Comparison of ENCODE assay signal across 9 cellular contexts in genomic region chr1:12019858-12020509, GRCh38. TPM values are rescaled to one million over a fixed set of nuclear protein-coding genes. Genes with fewer than 3 reads are reported as not detected.
DNase-seq lines count a peak whose midpoint lies in the region; ATAC-seq and TF ChIP-seq lines count a peak whose summit lies in the region.
"Had no signal": no experiment of that assay in that cellular context is flagged by ENCODE, and none has a peak within 500 bp of the region (broad histone marks: within the 10 kb centered on the region; RNA-seq: fewer than 3 reads in every experiment).

No MANE protein-coding gene starts in this region.

- H3K4me3 Mint-ChIP-seq in natural killer cell, result peak overlapping the region; percentile 91

- peaks cover 6 to 14% of the 10 kb centered on the region in 2 donors for H3K4me1 Mint-ChIP-seq in natural killer cell

- H3K27me3 Mint-ChIP-seq in natural killer cell (ENCODE audit: low read depth in 2 of 2), result no peaks in the 10 kb centered on the region

- no peak for TF ChIP-seq CTCF in epithelial cell of esophagus (IDR thresholded peaks at IDR 0.05; ENCODE audit: insufficient read depth, low read depth, low read length, missing control alignments)
- no peak for TF ChIP-seq CTCF in natural killer cell (IDR thresholded peaks at IDR 0.05)

- peak overlapping the region; percentile 73 to 76 for H3K27ac Mint-ChIP-seq in natural killer cell

- no peaks in the 10 kb centered on the region for H3K36me3 Mint-ChIP-seq in natural killer cell

- no peaks in the 10 kb centered on the region for H3K9me3 Mint-ChIP-seq in natural killer cell

- intact Hi-C loops in natural killer cell (cut with micrococcal nuclease), result loop anchor here (1.0 kb wide), 1 partner anchor 40 kb away; the partner anchor contains the start of gene MFN2

- ATAC-seq in natural killer cell, result no peak
- ATAC-seq in HG02610 (IDR thresholded peaks at IDR 0.05; ENCODE audit: unreplicated experiment), result no peak

- DNase-seq in NCI-H82 (lab: John Stamatoyannopoulos, UW) (peak; percentile 48), NCI-H82 treated with DMSO at 0.1 percent for 48 hours (lab: John Stamatoyannopoulos, UW; ENCODE audit: unreplicated experiment) (no peak), SIG-M5 (lab: John Stamatoyannopoulos, UW) (peak; percentile 63), epithelial cell of esophagus (ENCODE audit: low read depth) (peak; percentile 13), natural killer cell (no peak), SW480 (ENCODE audit: low spot score) (no peak)
- DNase-seq in activated CD4-positive, alpha-beta T cell treated with anti-CD3 and anti-CD28 coated beads, Interleukin-2, amount 50 U/mL, for 1 hour, result no peak

- peak overlapping the region; percentile 83 for H3K4me3 ChIP-seq in epithelial cell of esophagus (ENCODE audit: low read length)

RNA-seq across cellular contexts. Expression of gene MIIP, which starts 0.7 kb away (rescaled TPM):
- total RNA-seq in natural killer cell, result 10 to 100 TPM; 27.2 to 28.5 (median 27.9) TPM

RNA-seq across cellular contexts. Expression of gene MFN2, which starts 39.7 kb away (rescaled TPM):
- total RNA-seq in natural killer cell, result 10 to 100 TPM; 54.7 to 65.9 (median 55.8) TPM

RNA-seq across cellular contexts. Expression of gene TNFRSF8, which starts 43.1 kb away (rescaled TPM):
- total RNA-seq in natural killer cell, result 1 to 10 TPM in 1 of 3 donors, under 1 TPM in 2; 0.34 to 1.7 (median 0.50) TPM
- total RNA-seq: dermis microvascular lymphatic vessel endothelial cell had no signal

Comparison
In these comparisons a context has a peak if more than half of its experiments do, and no peak if none do; other contexts are left out.
1. DNase-seq: peak in NCI-H82 (single experiment), SIG-M5 (single experiment) and epithelial cell of esophagus (single experiment); none in NCI-H82 treated with DMSO at 0.1 percent for 48 hours (single experiment), natural killer cell (single experiment), SW480 (single experiment) and activated CD4-positive, alpha-beta T cell treated with anti-CD3 and anti-CD28 coated beads, Interleukin-2, amount 50 U/mL, for 1 hour (single experiment).